Comparison of ENCODE assay signal across 10 cellular contexts in the genomic region with DNA sequence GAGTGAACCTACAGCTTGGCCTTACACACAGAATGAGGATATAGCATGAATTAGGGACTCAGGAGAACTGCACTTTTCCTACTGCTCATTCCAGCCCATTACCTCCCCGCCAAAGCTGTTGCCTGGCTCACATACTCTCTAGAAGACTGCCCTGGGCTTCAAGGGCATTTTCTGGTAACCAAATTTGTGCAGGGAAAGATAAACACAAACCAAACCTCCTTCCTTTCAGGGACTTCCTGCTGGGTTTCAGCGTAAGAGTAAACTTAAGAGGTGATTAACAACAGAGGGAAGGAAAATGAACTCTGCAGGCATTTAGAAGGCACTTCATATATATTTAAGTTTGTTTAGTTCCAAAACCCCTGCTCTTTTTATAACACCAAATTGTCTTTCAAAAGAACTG.
DNase-seq lines count a peak whose midpoint lies in the region; ATAC-seq and TF ChIP-seq lines count a peak whose summit lies in the region.
"Had no signal": no experiment of that assay in that cellular context is flagged by ENCODE, and none has a peak within 500 bp of the region (broad histone marks: within the 10 kb centered on the region; RNA-seq: fewer than 3 reads in every experiment).

No MANE protein-coding gene starts in this region.

- no peak for ATAC-seq in heart right ventricle
- ATAC-seq: left ventricle myocardium superior had no signal

- intact Hi-C loops in spleen (cut with DNase I; ENCODE audit: low total_unique reads) (loop anchor here (10.0 kb wide), 1 partner anchor 106 kb away; no protein-coding TSS in a partner anchor), heart right ventricle (cut with DNase I) (loop anchor here in 2 of 10 donors (5.0 to 10.0 kb wide), 2 partner anchors 356 to 448 kb away; a partner anchor contains a TSS)

- DNase-seq in activated naive CD4-positive, alpha-beta T cell treated with anti-CD3 and anti-CD28 coated beads, Interleukin-2, amount 10 ng/mL, durations not matched to agents 7 days and 5 days, result no peak
- DNase-seq in activated naive CD4-positive, alpha-beta T cell treated with anti-CD3 and anti-CD28 coated beads, Interleukin-2, amount 50 U/mL, for 16 hours, result no peak
- DNase-seq in OCI-M1 (lab: John Stamatoyannopoulos, UW) (peak; percentile 65), cerebellar cortex (ENCODE audit: low spot score) (peak; percentile 64), spleen (no peak), SHP77 (lab: John Stamatoyannopoulos, UW) (no peak), heart right ventricle (no peak), GM19240 (ENCODE audit: insufficient read length, low spot score) (no peak)
- DNase-seq: left ventricle myocardium superior, uterus had no signal

- H3K4me1 ChIP-seq in spleen (peaks cover 14 to 64% (median 18%) of the 10 kb centered on the region in 6 donors), heart right ventricle (peaks cover 0 to 19% (median 14%) of the 10 kb centered on the region in 9 donors)
- H3K4me1 ChIP-seq: uterus had no signal

- H3K9me3 ChIP-seq in spleen (no peaks in the 10 kb centered on the region), heart right ventricle (no peaks in the 10 kb centered on the region)
- H3K9me3 ChIP-seq: uterus had no signal

- H3K36me3 Mint-ChIP-seq in activated naive CD4-positive, alpha-beta T cell treated with anti-CD3 and anti-CD28 coated beads, Interleukin-2, amount 10 ng/mL, durations not matched to agents 7 days and 5 days, result no peaks in the 10 kb centered on the region

- TF ChIP-seq POLR2A in spleen (IDR thresholded peaks at IDR 0.05), result no peak

- no peak overlapping the region for H3K4me3 Mint-ChIP-seq in activated naive CD4-positive, alpha-beta T cell treated with anti-CD3 and anti-CD28 coated beads, Interleukin-2, amount 10 ng/mL, durations not matched to agents 7 days and 5 days

- H3K27me3 Mint-ChIP-seq in activated naive CD4-positive, alpha-beta T cell treated with anti-CD3 and anti-CD28 coated beads, Interleukin-2, amount 10 ng/mL, durations not matched to agents 7 days and 5 days, result no peaks in the 10 kb centered on the region

- H3K4me1 Mint-ChIP-seq in activated naive CD4-positive, alpha-beta T cell treated with anti-CD3 and anti-CD28 coated beads, Interleukin-2, amount 10 ng/mL, durations not matched to agents 7 days and 5 days, result peaks cover 40% of the 10 kb centered on the region

- CTCF ChIA-PET in activated naive CD4-positive, alpha-beta T cell treated with anti-CD3 and anti-CD28 coated beads, Interleukin-2, amount 10 ng/mL, durations not matched to agents 7 days and 5 days (lab: Charles Lee), result interaction anchor here (0.6 to 1.5 kb wide), 3 partner anchors 82 to 114 kb away, joined by 3 to 5 read pairs (median 3); no protein-coding TSS in a partner anchor

- peaks cover 0 to 21% (median 7%) of the 10 kb centered on the region in 6 donors for H3K36me3 ChIP-seq in spleen
- H3K36me3 ChIP-seq in heart right ventricle, result peaks cover 0 to 28% (median 21%) of the 10 kb centered on the region in 9 donors
- H3K36me3 ChIP-seq: uterus had no signal

- H3K27me3 ChIP-seq in spleen (replicated peaks in 1 of 7), result no peaks in the 10 kb centered on the region
- no peaks in the 10 kb centered on the region for H3K27me3 ChIP-seq in heart right ventricle
- H3K27me3 ChIP-seq: uterus had no signal

- H3K9me3 Mint-ChIP-seq in activated naive CD4-positive, alpha-beta T cell treated with anti-CD3 and anti-CD28 coated beads, Interleukin-2, amount 10 ng/mL, durations not matched to agents 7 days and 5 days, result no peaks in the 10 kb centered on the region

- peak overlapping the region; percentile 73 for H3K27ac Mint-ChIP-seq in activated naive CD4-positive, alpha-beta T cell treated with anti-CD3 and anti-CD28 coated beads, Interleukin-2, amount 10 ng/mL, durations not matched to agents 7 days and 5 days

- TF ChIP-seq CTCF in spleen (IDR thresholded peaks at IDR 0.05 in 8 of 11, conservative IDR thresholded peaks at IDR 0.05 in 3 of 11) (no peak), heart right ventricle (IDR thresholded peaks at IDR 0.05) (no peak)

- H3K4me3 ChIP-seq in spleen (no peak overlapping the region), heart right ventricle (no peak overlapping the region)
- H3K4me3 ChIP-seq: uterus had no signal

- peak overlapping the region in 5 of 8 donors; percentile 9 to 50 (median 28) for H3K27ac ChIP-seq in spleen
- H3K27ac ChIP-seq in heart right ventricle, result no peak overlapping the region
- H3K27ac ChIP-seq: uterus had no signal

- 12 to 23% (median 13%) methylated on average over 2 of the region's 2 CpGs for WGBS in spleen, 5 donors
- 48 to 68% methylated on average over 2 of the region's 2 CpGs for WGBS in heart right ventricle, 2 donors

Comparison
In these comparisons a context has a peak if more than half of its experiments do, and no peak if none do; other contexts are left out.
1. DNase-seq: peak in OCI-M1 (single experiment) and cerebellar cortex (single experiment); none in activated naive CD4-positive, alpha-beta T cell treated with anti-CD3 and anti-CD28 coated beads, Interleukin-2, amount 10 ng/mL, durations not matched to agents 7 days and 5 days (single experiment), activated naive CD4-positive, alpha-beta T cell treated with anti-CD3 and anti-CD28 coated beads, Interleukin-2, amount 50 U/mL, for 16 hours (single experiment), spleen (single experiment), SHP77 (0 of 2), heart right ventricle (0 of 2) and GM19240 (single experiment).
2. H3K27ac ChIP-seq: peak in spleen (5 of 8); none in heart right ventricle (0 of 10).